Comparison of ENCODE assay signal across 29 cellular contexts in the genomic region with DNA sequence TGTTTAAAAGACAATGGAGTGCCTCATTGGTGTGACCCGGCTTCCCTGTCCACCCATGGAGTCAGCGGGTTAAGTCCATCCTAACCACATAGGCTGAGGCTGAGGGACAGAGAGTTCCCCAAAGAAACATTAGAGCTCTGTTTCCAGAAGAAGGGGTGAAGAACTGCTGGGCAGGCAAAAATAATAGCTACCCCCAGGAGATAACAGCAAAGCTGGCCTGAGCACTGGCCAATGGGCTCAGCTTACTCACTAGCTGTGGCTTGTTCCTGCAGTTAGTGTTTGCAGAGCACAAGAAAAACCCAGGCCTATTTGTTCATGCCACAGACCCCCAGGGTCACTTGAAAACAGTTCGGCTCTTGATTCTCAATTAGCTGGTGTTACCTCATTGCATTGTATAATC.
"Had no signal": no experiment of that assay in that cellular context is flagged by ENCODE, and none has a peak within 500 bp of the region (broad histone marks: within the 10 kb centered on the region; RNA-seq: fewer than 3 reads in every experiment).

No MANE protein-coding gene starts in this region.

- H3K27me3 Mint-ChIP-seq: activated CD4-positive, alpha-beta T cell treated with anti-CD3 and anti-CD28 coated beads, Interleukin-2, amount 10 ng/mL, durations not matched to agents 24 days and 14 days; activated CD8-positive, alpha-beta T cell treated with anti-CD3 and anti-CD28 coated beads for 36 hours; activated naive CD4-positive, alpha-beta T cell treated with anti-CD3 and anti-CD28 coated beads, Interleukin-2, amount 50 U/mL, for 24 hours; activated naive CD8-positive, alpha-beta T cell treated with anti-CD3 and anti-CD28 coated beads, Interleukin-2, amount 10 ng/mL, durations not matched to agents 7 days and 5 days; activated T-cell treated with anti-CD3 and anti-CD28 coated beads, Interleukin-2, amount 50 U/mL, for 24 hours had no signal

- DNase-seq: activated CD4-positive, alpha-beta T cell treated with anti-CD3 and anti-CD28 coated beads, Interleukin-2, amount 10 ng/mL, durations not matched to agents 24 days and 14 days; activated CD4-positive, alpha-beta T cell treated with anti-CD3 and anti-CD28 coated beads, Interleukin-2, amount 50 U/mL, for 4 hours; activated CD8-positive, alpha-beta T cell treated with anti-CD3 and anti-CD28 coated beads for 36 hours; activated gamma-delta T cell; activated naive CD4-positive, alpha-beta T cell treated with Interleukin-2 at 50 U/mL for 16 hours; activated naive CD8-positive, alpha-beta T cell treated with anti-CD3 and anti-CD28 coated beads, Interleukin-2, amount 10 ng/mL, durations not matched to agents 7 days and 5 days; activated T-cell treated with anti-CD3 and anti-CD28 coated beads, Interleukin-2, amount 50 U/mL, for 24 hours; amygdala; caudate nucleus; cerebellar nuclear complex; NCI-H1105; NCI-H1417 treated with DMSO at 0.1 percent for 48 hours; NCI-H187 treated with DMSO at 0.1 percent for 48 hours; NCI-H2081; NCI-H226; NCI-H446 treated with DMSO at 0.1 percent for 48 hours; NCI-H524; NK-92 treated with Interleukin-12 subunit alpha and Interleukin-12 subunit beta, amount 100 ng/mL, for 24 hours; PC-3; Peyer's patch; RPMI8226; SW 1271; T-helper 1 cell; T-helper 2 cell; T-helper 9 cell had no signal

- H3K36me3 ChIP-seq: breast epithelium, Peyer's patch had no signal

- H3K27me3 ChIP-seq: ascending aorta, breast epithelium, Peyer's patch had no signal

- H3K4me3 Mint-ChIP-seq: activated CD4-positive, alpha-beta T cell treated with anti-CD3 and anti-CD28 coated beads, Interleukin-2, amount 10 ng/mL, durations not matched to agents 24 days and 14 days; activated CD8-positive, alpha-beta T cell treated with anti-CD3 and anti-CD28 coated beads for 36 hours; activated naive CD4-positive, alpha-beta T cell treated with anti-CD3 and anti-CD28 coated beads, Interleukin-2, amount 50 U/mL, for 24 hours; activated naive CD8-positive, alpha-beta T cell treated with anti-CD3 and anti-CD28 coated beads, Interleukin-2, amount 10 ng/mL, durations not matched to agents 7 days and 5 days; activated T-cell treated with anti-CD3 and anti-CD28 coated beads, Interleukin-2, amount 50 U/mL, for 24 hours had no signal

- H3K4me3 ChIP-seq: ascending aorta, breast epithelium, Peyer's patch had no signal

- H3K36me3 Mint-ChIP-seq: activated naive CD4-positive, alpha-beta T cell treated with anti-CD3 and anti-CD28 coated beads, Interleukin-2, amount 50 U/mL, for 24 hours; activated naive CD8-positive, alpha-beta T cell treated with anti-CD3 and anti-CD28 coated beads, Interleukin-2, amount 10 ng/mL, durations not matched to agents 7 days and 5 days had no signal

- H3K27ac Mint-ChIP-seq: activated CD4-positive, alpha-beta T cell treated with anti-CD3 and anti-CD28 coated beads, Interleukin-2, amount 10 ng/mL, durations not matched to agents 24 days and 14 days; activated CD8-positive, alpha-beta T cell treated with anti-CD3 and anti-CD28 coated beads for 36 hours; activated naive CD4-positive, alpha-beta T cell treated with anti-CD3 and anti-CD28 coated beads, Interleukin-2, amount 50 U/mL, for 24 hours; activated naive CD8-positive, alpha-beta T cell treated with anti-CD3 and anti-CD28 coated beads, Interleukin-2, amount 10 ng/mL, durations not matched to agents 7 days and 5 days; activated T-cell treated with anti-CD3 and anti-CD28 coated beads, Interleukin-2, amount 50 U/mL, for 24 hours; activated T-helper 2 cell treated with anti-CD3 and anti-CD28 coated beads, Interferon-gamma antibody, Interleukin-2, Interleukin-4, amounts not matched to agents 10 μg/mL and 5 μg/mL and 100 μg/mL, durations not matched to agents 14 hours and 24 hours and 36 hours had no signal

- H3K4me1 ChIP-seq: breast epithelium had no signal

- H3K9me3 Mint-ChIP-seq: activated CD4-positive, alpha-beta T cell treated with anti-CD3 and anti-CD28 coated beads, Interleukin-2, amount 10 ng/mL, durations not matched to agents 24 days and 14 days; activated CD8-positive, alpha-beta T cell treated with anti-CD3 and anti-CD28 coated beads for 36 hours; activated naive CD4-positive, alpha-beta T cell treated with anti-CD3 and anti-CD28 coated beads, Interleukin-2, amount 50 U/mL, for 24 hours; activated naive CD8-positive, alpha-beta T cell treated with anti-CD3 and anti-CD28 coated beads, Interleukin-2, amount 10 ng/mL, durations not matched to agents 7 days and 5 days; activated T-cell treated with anti-CD3 and anti-CD28 coated beads, Interleukin-2, amount 50 U/mL, for 24 hours; activated T-helper 2 cell treated with anti-CD3 and anti-CD28 coated beads, Interferon-gamma antibody, Interleukin-2, Interleukin-4, amounts not matched to agents 10 μg/mL and 5 μg/mL and 100 μg/mL, durations not matched to agents 14 hours and 24 hours and 36 hours had no signal

- H3K27ac ChIP-seq: ascending aorta, Peyer's patch had no signal

- H3K4me1 Mint-ChIP-seq: activated CD4-positive, alpha-beta T cell treated with anti-CD3 and anti-CD28 coated beads, Interleukin-2, amount 10 ng/mL, durations not matched to agents 24 days and 14 days; activated naive CD4-positive, alpha-beta T cell treated with anti-CD3 and anti-CD28 coated beads, Interleukin-2, amount 50 U/mL, for 24 hours had no signal

- ATAC-seq: activated CD8-positive, alpha-beta T cell treated with anti-CD3 and anti-CD28 coated beads for 36 hours; PC-3 had no signal
